In genomic region chr3:144244662-144245061, GRCh38 we compare ENCODE assay signal across 1 cellular context.
TF ChIP-seq lines count a peak whose summit lies in the region.

No MANE protein-coding gene starts in this region.

TF ChIP-seq in GM12878, 131 proteins besides CTCF, POLR2A, EP300 and RAD21:
- TF ChIP-seq ZSCAN29 (IDR thresholded peaks at IDR 0.05) (no peak), SUPT20H (IDR thresholded peaks at IDR 0.05; ENCODE audit: borderline replicate concordance, control insufficient read depth, low read depth, low read length) (no peak), KAT2A (conservative IDR thresholded peaks at IDR 0.05; ENCODE audit: control insufficient read depth, low read depth, low read length) (no peak), RAD51 (IDR thresholded peaks at IDR 0.05) (no peak), NR2C1 (IDR thresholded peaks at IDR 0.05) (no peak), NFYA (IDR thresholded peaks at IDR 0.05; ENCODE audit: borderline replicate concordance, low read depth, low read length) (no peak), SIX5 (IDR thresholded peaks at IDR 0.05; ENCODE audit: low read depth, low read length, severe bottlenecking) (no peak), RB1 (IDR thresholded peaks at IDR 0.05; ENCODE audit: borderline replicate concordance) (no peak), RBBP5 (conservative IDR thresholded peaks at IDR 0.05) (no peak), E2F8 (IDR thresholded peaks at IDR 0.05; ENCODE audit: low read depth, partially characterized antibody) (no peak), RELA (IDR thresholded peaks at IDR 0.05; ENCODE audit: borderline replicate concordance, partially characterized antibody) (no peak), NFIC (IDR thresholded peaks at IDR 0.05; ENCODE audit: low read depth, low read length) (no peak), SP1 (IDR thresholded peaks at IDR 0.05; ENCODE audit: low read depth, low read length) (no peak), BHLHE40 (IDR thresholded peaks at IDR 0.05; ENCODE audit: borderline replicate concordance in 1 of 2, low read depth in 2 of 2, low read length in 1 of 2) (no peak), MEF2A (IDR thresholded peaks at IDR 0.05; ENCODE audit: insufficient read depth, low read depth, low read length) (no peak), MTA2 (IDR thresholded peaks at IDR 0.05; ENCODE audit: low read depth) (no peak), RUNX3 (IDR thresholded peaks at IDR 0.05; ENCODE audit: low read length) (no peak), LARP7 (IDR thresholded peaks at IDR 0.05) (no peak), CREB1 (IDR thresholded peaks at IDR 0.05; ENCODE audit: low read depth) (no peak), ZNF217 (IDR thresholded peaks at IDR 0.05) (no peak)
